In the genomic region with DNA sequence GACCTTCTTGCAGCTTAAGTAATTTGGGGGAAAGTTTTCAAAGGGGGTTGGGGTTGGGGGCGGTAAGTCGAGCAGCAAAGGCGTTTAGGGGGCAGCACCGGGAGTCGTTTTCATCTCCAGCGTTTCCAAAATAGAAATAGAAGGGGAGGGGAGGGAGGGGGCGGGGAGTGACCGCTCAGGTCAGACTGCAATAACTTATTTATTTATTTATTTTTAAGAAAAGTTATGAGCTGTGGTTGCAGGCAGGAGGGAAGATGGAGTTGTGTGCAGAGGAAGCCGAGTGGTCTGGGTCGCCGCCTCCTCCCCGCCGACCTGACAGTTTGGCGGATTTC, we compare ENCODE assay signal across 9 cellular contexts. TPM values are rescaled to one million over a fixed set of nuclear protein-coding genes. Genes with fewer than 3 reads are reported as not detected.
DNase-seq lines count a peak whose midpoint lies in the region; ATAC-seq and TF ChIP-seq lines count a peak whose summit lies in the region.
"Had no signal": no experiment of that assay in that cellular context is flagged by ENCODE, and none has a peak within 500 bp of the region (broad histone marks: within the 10 kb centered on the region; RNA-seq: fewer than 3 reads in every experiment).

No MANE protein-coding gene starts in this region.

- H3K4me3 Mint-ChIP-seq in glutamatergic neuron (ENCODE audit: unreplicated experiment) = peak overlapping the region; percentile 85
- no peak overlapping the region for H3K4me3 Mint-ChIP-seq in natural killer cell treated with Interleukin-12 subunit alpha and Interleukin-12 subunit beta and Interleukin-15 and Interleukin-18, amount 100 ng/mL, for 72 hours

- ATAC-seq in psoas muscle (no peak), GM21737 (IDR thresholded peaks at IDR 0.05; ENCODE audit: unreplicated experiment) (no peak), GM19035 (IDR thresholded peaks at IDR 0.05; ENCODE audit: unreplicated experiment) (no peak)
- no peak for ATAC-seq in natural killer cell treated with Interleukin-12 subunit alpha and Interleukin-12 subunit beta and Interleukin-15 and Interleukin-18, amount 100 ng/mL, for 72 hours

- no peak overlapping the region for H3K27ac Mint-ChIP-seq in glutamatergic neuron (ENCODE audit: unreplicated experiment)
- H3K27ac Mint-ChIP-seq in natural killer cell treated with Interleukin-12 subunit alpha and Interleukin-12 subunit beta and Interleukin-15 and Interleukin-18, amount 100 ng/mL, for 72 hours = no peak overlapping the region

- H3K9me3 ChIP-seq in SK-N-MC (ENCODE audit: low read depth, low read length) = no peaks in the 10 kb centered on the region
- H3K9me3 ChIP-seq in psoas muscle = no peaks in the 10 kb centered on the region

- H3K9me3 Mint-ChIP-seq in glutamatergic neuron (ENCODE audit: unreplicated experiment) = peaks cover 10% of the 10 kb centered on the region
- H3K9me3 Mint-ChIP-seq in natural killer cell treated with Interleukin-12 subunit alpha and Interleukin-12 subunit beta and Interleukin-15 and Interleukin-18, amount 100 ng/mL, for 72 hours = peaks cover 3% of the 10 kb centered on the region

- peaks cover 4% of the 10 kb centered on the region for H3K36me3 Mint-ChIP-seq in glutamatergic neuron (ENCODE audit: unreplicated experiment)
- H3K36me3 Mint-ChIP-seq in natural killer cell treated with Interleukin-12 subunit alpha and Interleukin-12 subunit beta and Interleukin-15 and Interleukin-18, amount 100 ng/mL, for 72 hours = peaks cover 6% of the 10 kb centered on the region
- H3K36me3 Mint-ChIP-seq: IgD-negative memory B cell had no signal

- H3K4me3 ChIP-seq in SK-N-MC (peak overlapping the region; percentile 76), psoas muscle (peak overlapping the region; percentile 81)

- peaks cover 0 to 28% (median 9%) of the 10 kb centered on the region in 3 donors for H3K27me3 ChIP-seq in psoas muscle (ENCODE audit: insufficient read depth in 3 of 3, low read length in 2 of 3)

- H3K4me1 Mint-ChIP-seq in glutamatergic neuron (ENCODE audit: low read depth, unreplicated experiment) = peaks cover 25% of the 10 kb centered on the region
- H3K4me1 Mint-ChIP-seq in natural killer cell treated with Interleukin-12 subunit alpha and Interleukin-12 subunit beta and Interleukin-15 and Interleukin-18, amount 100 ng/mL, for 72 hours (ENCODE audit: low read depth in 2 of 2) = no peaks in the 10 kb centered on the region

- no peaks in the 10 kb centered on the region; the same call in 1 of the 2 replicates for H3K36me3 ChIP-seq in SK-N-MC (ENCODE audit: insufficient read depth, low read length)
- no peaks in the 10 kb centered on the region for H3K36me3 ChIP-seq in psoas muscle (ENCODE audit: insufficient read depth in 1 of 2, low read depth in 1 of 2)

- DNase-seq in GM03348 (ENCODE audit: low spot score) = peak; percentile 36
- no peak for DNase-seq in SK-N-MC (ENCODE audit: low read depth, low spot score)
- no peak for DNase-seq in glutamatergic neuron
- DNase-seq in psoas muscle = no peak
- DNase-seq in natural killer cell treated with Interleukin-12 subunit alpha and Interleukin-12 subunit beta and Interleukin-15 and Interleukin-18, amount 100 ng/mL, for 72 hours (ENCODE audit: low spot score) = no peak
- no peak for DNase-seq in stimulated activated CD4-positive, alpha-beta T cell treated with anti-CD3 and anti-CD28 coated beads, Interleukin-15, amount 100 ng/mL, for 24 hours

- peaks cover 23% of the 10 kb centered on the region for H3K27me3 Mint-ChIP-seq in glutamatergic neuron (ENCODE audit: unreplicated experiment)
- H3K27me3 Mint-ChIP-seq in natural killer cell treated with Interleukin-12 subunit alpha and Interleukin-12 subunit beta and Interleukin-15 and Interleukin-18, amount 100 ng/mL, for 72 hours = peaks cover 37 to 45% of the 10 kb centered on the region in 2 donors

- no peak overlapping the region for H3K9ac ChIP-seq in SK-N-MC (ENCODE audit: insufficient read length)

- H3K27ac ChIP-seq in SK-N-MC (no peak overlapping the region), psoas muscle (no peak overlapping the region)

- WGBS in psoas muscle, 3 donors = 1 to 10% (median 4%) methylated on average over 14 of the region's 14 CpGs

- peaks cover 9% of the 10 kb centered on the region for H3K4me1 ChIP-seq in psoas muscle

- TF ChIP-seq CTCF in glutamatergic neuron (IDR thresholded peaks at IDR 0.05; ENCODE audit: partially characterized antibody, unreplicated experiment) = no peak
- no peak for TF ChIP-seq CTCF in psoas muscle (IDR thresholded peaks at IDR 0.05)

- intact Hi-C loops in psoas muscle (cut with DNase I) = loop anchor here (5.0 to 10.0 kb wide), 4 partner anchors 145 to 650 kb away; no protein-coding TSS in a partner anchor

RNA-seq across cellular contexts. Expression of a gene that starts 1.5 kb away (rescaled TPM):
- 1.6 TPM for total RNA-seq in glutamatergic neuron (ENCODE audit: unreplicated experiment)
- 1 to 10 TPM; 1.6 to 2.7 (median 2.1) TPM for total RNA-seq in psoas muscle
- polyA plus RNA-seq in psoas muscle = 1 to 10 TPM in 1 of 3 donors, under 1 TPM in 2; 0.58 to 1.4 (median 0.83) TPM
- not detected for total RNA-seq in natural killer cell treated with Interleukin-12 subunit alpha and Interleukin-12 subunit beta and Interleukin-15 and Interleukin-18, amount 100 ng/mL, for 72 hours
- polyA plus RNA-seq: IgD-negative memory B cell had no signal
